In genomic region chr20:50712771-50713676, GRCh38 we compare ENCODE assay signal across 16 cellular contexts. TPM values are rescaled to one million over a fixed set of nuclear protein-coding genes. Genes with fewer than 3 reads are reported as not detected.
"Had no signal": no experiment of that assay in that cellular context is flagged by ENCODE, and none has a peak within 500 bp of the region (broad histone marks: within the 10 kb centered on the region; RNA-seq: fewer than 3 reads in every experiment).

No MANE protein-coding gene starts in this region.

- H3K36me3 Mint-ChIP-seq: activated naive CD4-positive, alpha-beta T cell treated with anti-CD3 and anti-CD28 coated beads, Interleukin-2, amount 50 U/mL, for 24 hours; brain had no signal

- H3K9me3 ChIP-seq: esophagus squamous epithelium, neutrophil, right atrium auricular region, transverse colon had no signal

- H3K4me3 ChIP-seq: coronary artery, esophagus squamous epithelium, right atrium auricular region, transverse colon had no signal

- H3K27me3 ChIP-seq: neutrophil, right atrium auricular region, transverse colon had no signal

- H3K4me1 ChIP-seq: transverse colon had no signal

- H3K27ac ChIP-seq: coronary artery, esophagus squamous epithelium, neutrophil, right atrium auricular region, transverse colon, WERI-Rb-1 had no signal

- H3K4me3 Mint-ChIP-seq: activated CD8-positive, alpha-beta T cell treated with anti-CD3 and anti-CD28 coated beads for 36 hours; activated naive CD4-positive, alpha-beta T cell treated with anti-CD3 and anti-CD28 coated beads, Interleukin-2, amount 50 U/mL, for 24 hours; activated T-cell treated with anti-CD3 and anti-CD28 coated beads, Interleukin-2, amount 50 U/mL, for 4 hours; brain; central memory CD8-positive, alpha-beta T cell; T-helper 17 cell had no signal

- H3K9me3 Mint-ChIP-seq: activated CD8-positive, alpha-beta T cell treated with anti-CD3 and anti-CD28 coated beads for 36 hours; activated naive CD4-positive, alpha-beta T cell treated with anti-CD3 and anti-CD28 coated beads, Interleukin-2, amount 50 U/mL, for 24 hours; activated T-cell treated with anti-CD3 and anti-CD28 coated beads, Interleukin-2, amount 50 U/mL, for 4 hours; central memory CD8-positive, alpha-beta T cell had no signal

- H3K36me3 ChIP-seq: esophagus squamous epithelium, neutrophil, right atrium auricular region, transverse colon, WERI-Rb-1 had no signal

- H3K4me1 Mint-ChIP-seq: activated naive CD4-positive, alpha-beta T cell treated with anti-CD3 and anti-CD28 coated beads, Interleukin-2, amount 50 U/mL, for 24 hours; central memory CD8-positive, alpha-beta T cell had no signal

- ATAC-seq: activated CD8-positive, alpha-beta T cell treated with anti-CD3 and anti-CD28 coated beads for 36 hours; activated T-cell treated with anti-CD3 and anti-CD28 coated beads, Interleukin-2, amount 50 U/mL, for 4 hours; T-helper 17 cell had no signal

- DNase-seq: activated CD4-positive, alpha-beta T cell treated with anti-CD3 and anti-CD28 coated beads for 4 hours; activated CD8-positive, alpha-beta T cell treated with anti-CD3 and anti-CD28 coated beads for 36 hours; activated effector memory CD4-positive, alpha-beta T cell treated with Interleukin-2 at 50 U/mL for 16 hours; activated T-cell treated with anti-CD3 and anti-CD28 coated beads, Interleukin-2, amount 50 U/mL, for 4 hours; esophagus squamous epithelium; stimulated activated CD4-positive, alpha-beta T cell treated with anti-CD3 and anti-CD28 coated beads, Interleukin-4, amount 100 ng/mL, for 24 hours; stimulated activated naive CD4-positive, alpha-beta T cell treated with Interleukin-2 at 50 U/mL for 16 hours; T-helper 17 cell; transverse colon had no signal

- H3K27ac Mint-ChIP-seq: activated CD8-positive, alpha-beta T cell treated with anti-CD3 and anti-CD28 coated beads for 36 hours; activated naive CD4-positive, alpha-beta T cell treated with anti-CD3 and anti-CD28 coated beads, Interleukin-2, amount 50 U/mL, for 24 hours; T-helper 17 cell had no signal

RNA-seq across cellular contexts. Expression of gene RIPOR3, which starts 21.7 kb away (rescaled TPM):
- total RNA-seq: activated CD8-positive, alpha-beta T cell treated with anti-CD3 and anti-CD28 coated beads for 36 hours had no signal
